In the genomic region with DNA sequence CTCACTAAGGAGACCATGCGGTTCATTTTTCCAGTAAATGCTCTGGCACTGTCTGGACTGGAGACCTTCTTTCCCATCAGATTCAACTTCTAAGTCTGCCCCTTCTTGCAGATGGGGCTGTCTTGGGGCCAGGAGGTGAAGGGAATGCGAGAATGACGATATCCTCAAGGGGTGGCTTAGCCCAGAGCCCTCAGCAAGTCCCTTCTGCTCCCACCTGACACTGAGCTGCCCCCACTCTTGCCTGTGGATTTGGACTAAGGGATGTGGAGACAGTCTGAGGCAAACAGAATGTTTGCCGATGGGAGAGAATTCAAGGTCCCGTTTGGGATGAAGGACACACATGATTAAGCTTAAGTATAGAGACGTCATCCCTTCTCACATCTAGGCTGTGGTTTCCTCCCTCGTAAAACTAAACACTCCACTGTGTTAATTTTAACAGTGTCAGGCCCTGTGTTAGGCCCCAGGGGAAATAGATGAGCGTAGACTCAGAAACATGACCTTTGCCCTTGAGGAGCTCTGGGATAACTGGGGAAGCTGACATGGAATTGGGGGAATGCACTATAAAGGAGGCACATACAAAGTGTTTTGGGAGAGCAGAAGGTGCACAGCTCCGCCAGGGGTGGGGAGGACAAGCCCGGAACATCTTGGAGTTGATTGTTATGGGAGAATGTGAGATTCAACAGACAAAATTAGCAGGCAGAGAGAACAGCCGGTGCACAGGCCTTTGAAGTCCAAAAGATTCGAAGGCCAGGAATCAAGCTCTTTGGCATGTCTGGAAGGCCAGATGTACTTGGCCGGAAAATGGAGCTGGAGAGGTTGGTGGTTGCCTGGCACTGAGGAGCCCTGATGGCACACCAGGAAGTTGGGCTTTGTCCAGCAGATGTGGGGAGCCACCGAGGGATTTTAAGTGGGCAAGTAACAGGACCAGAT, we compare ENCODE assay signal across 11 cellular contexts.
DNase-seq lines count a peak whose midpoint lies in the region; ATAC-seq and TF ChIP-seq lines count a peak whose summit lies in the region.
"Had no signal": no experiment of that assay in that cellular context is flagged by ENCODE, and none has a peak within 500 bp of the region (broad histone marks: within the 10 kb centered on the region; RNA-seq: fewer than 3 reads in every experiment).

No MANE protein-coding gene starts in this region.

- H3K27ac Mint-ChIP-seq in activated CD8-positive, alpha-beta memory T cell treated with anti-CD3 and anti-CD28 coated beads, Interleukin-2, amount 10 ng/mL, durations not matched to agents 7 days and 5 days, result no peak overlapping the region
- H3K27ac Mint-ChIP-seq: naive B cell had no signal

- peak overlapping the region in 6 of 11 experiments; percentile 11 to 50 (median 25); a peak in 7 of 22 replicates for H3K27ac ChIP-seq in BLaER1 treated with 17β-estradiol and CSF1 and Interleukin-3, amounts not matched to agents 10 nM and 100 nM
- peak overlapping the region; percentile 74 to 81 for H3K27ac ChIP-seq in right atrium auricular region
- H3K27ac ChIP-seq in stomach, result peak overlapping the region in 1 of 5 donors; percentile 38
- H3K27ac ChIP-seq: foreskin keratinocyte had no signal

- H3K4me1 Mint-ChIP-seq in activated CD8-positive, alpha-beta memory T cell treated with anti-CD3 and anti-CD28 coated beads, Interleukin-2, amount 10 ng/mL, durations not matched to agents 7 days and 5 days, result no peaks in the 10 kb centered on the region

- H3K4me3 ChIP-seq in BLaER1 treated with 17β-estradiol and CSF1 and Interleukin-3, amounts not matched to agents 10 nM and 100 nM, result no peak overlapping the region; a peak in 1 of 20 replicates
- H3K4me3 ChIP-seq in right atrium auricular region (no peak overlapping the region), stomach (no peak overlapping the region)

- peaks cover 14 to 100% (median 90%) of the 10 kb centered on the region in 10 experiments for H3K4me1 ChIP-seq in BLaER1 treated with 17β-estradiol and CSF1 and Interleukin-3, amounts not matched to agents 10 nM and 100 nM
- H3K4me1 ChIP-seq in right atrium auricular region, result peaks cover 0 to 63% of the 10 kb centered on the region in 2 donors
- H3K4me1 ChIP-seq in stomach, result peaks cover 0 to 13% (median 6%) of the 10 kb centered on the region in 4 donors
- H3K4me1 ChIP-seq: foreskin keratinocyte had no signal

- peaks cover 0 to 22% (median 0%) of the 10 kb centered on the region in 11 experiments; a peak in 3 of 22 replicates for H4K20me1 ChIP-seq in BLaER1 treated with 17β-estradiol and CSF1 and Interleukin-3, amounts not matched to agents 10 nM and 100 nM

- no peak for TF ChIP-seq EP300 in stomach (IDR thresholded peaks at IDR 0.05)

- peaks cover 0 to 32% (median 0%) of the 10 kb centered on the region in 11 experiments; a peak in 4 of 22 replicates for H3K27me3 ChIP-seq in BLaER1 treated with 17β-estradiol and CSF1 and Interleukin-3, amounts not matched to agents 10 nM and 100 nM
- H3K27me3 ChIP-seq in right atrium auricular region (no peaks in the 10 kb centered on the region), stomach (no peaks in the 10 kb centered on the region)
- H3K27me3 ChIP-seq: foreskin keratinocyte had no signal

- H3K9me3 Mint-ChIP-seq in activated CD8-positive, alpha-beta memory T cell treated with anti-CD3 and anti-CD28 coated beads, Interleukin-2, amount 10 ng/mL, durations not matched to agents 7 days and 5 days (ENCODE audit: low read depth), result no peaks in the 10 kb centered on the region
- H3K9me3 Mint-ChIP-seq: naive B cell had no signal

- H3K9ac ChIP-seq in BLaER1 treated with 17β-estradiol and CSF1 and Interleukin-3, amounts not matched to agents 10 nM and 100 nM, result peak overlapping the region in 4 of 11 experiments; percentile 12 to 51 (median 30); a peak in 7 of 22 replicates

- H3K27me3 Mint-ChIP-seq in activated CD8-positive, alpha-beta memory T cell treated with anti-CD3 and anti-CD28 coated beads, Interleukin-2, amount 10 ng/mL, durations not matched to agents 7 days and 5 days, result no peaks in the 10 kb centered on the region

- H3K4me2 ChIP-seq in BLaER1 treated with 17β-estradiol and CSF1 and Interleukin-3, amounts not matched to agents 10 nM and 100 nM, result peak overlapping the region; percentile 34 to 96 (median 77)

- no peaks in the 10 kb centered on the region for H3K36me3 Mint-ChIP-seq in activated CD8-positive, alpha-beta memory T cell treated with anti-CD3 and anti-CD28 coated beads, Interleukin-2, amount 10 ng/mL, durations not matched to agents 7 days and 5 days
- H3K36me3 Mint-ChIP-seq: naive B cell had no signal

- TF ChIP-seq CTCF in right atrium auricular region (IDR thresholded peaks at IDR 0.05) (no peak), stomach (IDR thresholded peaks at IDR 0.05) (no peak)

- DNase-seq in LoVo (ENCODE audit: low spot score) (peak; percentile 31), right atrium auricular region (ENCODE audit: low spot score) (no peak), HPDE6-E6E7 (ENCODE audit: extremely low spot score) (no peak), stomach (no peak)
- no peak for DNase-seq in activated CD8-positive, alpha-beta memory T cell treated with anti-CD3 and anti-CD28 coated beads, Interleukin-2, amount 10 ng/mL, durations not matched to agents 7 days and 5 days
- DNase-seq: activated CD4-positive, alpha-beta T cell treated with anti-CD3 and anti-CD28 coated beads for 48 hours; foreskin keratinocyte; naive B cell had no signal

- intact Hi-C loops in stomach (cut with DNase I; ENCODE audit: low total_unique reads), result no loop called here

- ATAC-seq in GM19463 (IDR thresholded peaks at IDR 0.05; ENCODE audit: unreplicated experiment) (peak; percentile 78), HG02884 (IDR thresholded peaks at IDR 0.05; ENCODE audit: unreplicated experiment) (no peak)
- ATAC-seq in activated CD8-positive, alpha-beta memory T cell treated with anti-CD3 and anti-CD28 coated beads, Interleukin-2, amount 10 ng/mL, durations not matched to agents 7 days and 5 days, result no peak

- 72 to 81% (median 79%) methylated on average over 14 of the region's 14 CpGs for WGBS in stomach, 5 donors

- H3K36me3 ChIP-seq in BLaER1 treated with 17β-estradiol and CSF1 and Interleukin-3, amounts not matched to agents 10 nM and 100 nM, result no peaks in the 10 kb centered on the region
- H3K36me3 ChIP-seq in right atrium auricular region (no peaks in the 10 kb centered on the region), stomach (no peaks in the 10 kb centered on the region)

- TF ChIP-seq POLR2A in stomach (IDR thresholded peaks at IDR 0.05), result no peak

- H3K9me3 ChIP-seq in BLaER1 treated with 17β-estradiol and CSF1 and Interleukin-3, amounts not matched to agents 10 nM and 100 nM (replicated peaks in 1 of 11), result no peaks in the 10 kb centered on the region
- H3K9me3 ChIP-seq in right atrium auricular region, result no peaks in the 10 kb centered on the region
- no peaks in the 10 kb centered on the region for H3K9me3 ChIP-seq in stomach

- CTCF ChIA-PET in activated CD8-positive, alpha-beta memory T cell treated with anti-CD3 and anti-CD28 coated beads, Interleukin-2, amount 10 ng/mL, durations not matched to agents 7 days and 5 days (lab: Charles Lee), result interaction anchor here (0.7 to 1.4 kb wide), 2 partner anchors 54 to 116 kb away, joined by 3 read pairs; no protein-coding TSS in a partner anchor

- H3K4me3 Mint-ChIP-seq in activated CD8-positive, alpha-beta memory T cell treated with anti-CD3 and anti-CD28 coated beads, Interleukin-2, amount 10 ng/mL, durations not matched to agents 7 days and 5 days, result no peak overlapping the region
- H3K4me3 Mint-ChIP-seq: naive B cell had no signal
